ENCODE assay signal across 15 cellular contexts in genomic region chr3:63304421-63304820, GRCh38. TPM values are rescaled to one million over a fixed set of nuclear protein-coding genes. Genes with fewer than 3 reads are reported as not detected.
DNase-seq lines count a peak whose midpoint lies in the region.
"Had no signal": no experiment of that assay in that cellular context is flagged by ENCODE, and none has a peak within 500 bp of the region (broad histone marks: within the 10 kb centered on the region; RNA-seq: fewer than 3 reads in every experiment).

No MANE protein-coding gene starts in this region.

- H3K9me3 ChIP-seq in mesenchymal stem cell (ENCODE audit: control insufficient read depth, low read length) = peaks cover 6% of the 10 kb centered on the region
- H3K9me3 ChIP-seq: Caco-2 had no signal

- H2AK5ac ChIP-seq in mesenchymal stem cell (ENCODE audit: low read length, severe bottlenecking) = no peak overlapping the region

- no peak overlapping the region for H4K8ac ChIP-seq in mesenchymal stem cell (ENCODE audit: low read length)

- H3K23ac ChIP-seq in mesenchymal stem cell (ENCODE audit: low read length in 2 of 2) = no peak overlapping the region

- H2AFZ ChIP-seq in mesenchymal stem cell (ENCODE audit: low read depth, low read length) = no peak overlapping the region

- H2BK5ac ChIP-seq in mesenchymal stem cell (ENCODE audit: low read depth, low read length, poor library complexity, severe bottlenecking) = no peak overlapping the region

- no peak overlapping the region for H3K14ac ChIP-seq in mesenchymal stem cell (ENCODE audit: low read length in 2 of 2)

- H3K27me3 ChIP-seq in mesenchymal stem cell (ENCODE audit: control insufficient read depth in 1 of 2, insufficient read depth in 1 of 2, low read length in 2 of 2) = peaks cover 0 to under 1% of the 10 kb centered on the region in 2 experiments

- no peaks in the 10 kb centered on the region for H3K4me1 ChIP-seq in mesenchymal stem cell (ENCODE audit: control insufficient read depth, insufficient read depth, low read depth, low read length)
- H3K4me1 ChIP-seq: Caco-2 had no signal

- H3K9ac ChIP-seq in mesenchymal stem cell (ENCODE audit: low read length) = peak overlapping the region; percentile 8

- no peak overlapping the region for H3K18ac ChIP-seq in mesenchymal stem cell (ENCODE audit: low read depth in 1 of 2, low read length in 2 of 2)

- H3K4ac ChIP-seq in mesenchymal stem cell (ENCODE audit: low read depth in 1 of 2, low read length in 2 of 2) = no peak overlapping the region

- no peak overlapping the region for H4K91ac ChIP-seq in mesenchymal stem cell (ENCODE audit: low read length)

- no peak overlapping the region for H2BK120ac ChIP-seq in mesenchymal stem cell (ENCODE audit: low read depth, low read length)

- no peak overlapping the region for H3K4me2 ChIP-seq in mesenchymal stem cell (ENCODE audit: low read length, poor library complexity, severe bottlenecking)

- no peak overlapping the region for H2BK15ac ChIP-seq in mesenchymal stem cell (ENCODE audit: low read depth, poor library complexity, severe bottlenecking)

- no peak overlapping the region for H3K4me3 ChIP-seq in mesenchymal stem cell (ENCODE audit: insufficient read depth in 1 of 2, low read depth in 1 of 2, low read length in 2 of 2)

- no peak overlapping the region for H2BK12ac ChIP-seq in mesenchymal stem cell (ENCODE audit: low read length in 2 of 2)

- no peaks in the 10 kb centered on the region for H3K79me1 ChIP-seq in mesenchymal stem cell (replicated peaks; ENCODE audit: low read length, poor library complexity, severe bottlenecking)

- no peak overlapping the region for H3K27ac ChIP-seq in mesenchymal stem cell (ENCODE audit: low read length, poor library complexity, severe bottlenecking)
- H3K27ac ChIP-seq: 22Rv1 had no signal

- peak; percentile 19 for DNase-seq in NCI-H2227 (lab: John Stamatoyannopoulos, UW; ENCODE audit: unreplicated experiment)
- DNase-seq in NCI-H2227 treated with DMSO at 0.1 percent for 48 hours (lab: John Stamatoyannopoulos, UW) = no peak
- no peak for DNase-seq in mesenchymal stem cell
- peak; percentile 13 for DNase-seq in stromal cell of bone marrow (ENCODE audit: low read depth)
- no peak for DNase-seq in NCI-H1092 treated with DMSO at 0.1 percent for 48 hours (lab: John Stamatoyannopoulos, UW)
- no peak for DNase-seq in midbrain (lab: John Stamatoyannopoulos, UW)
- no peak for DNase-seq in NCI-H1930 (lab: John Stamatoyannopoulos, UW)
- DNase-seq: Caco-2; CD8-positive, alpha-beta T cell; DND-41; GDM1; H7 had no signal

- H3K36me3 ChIP-seq in mesenchymal stem cell (ENCODE audit: control insufficient read depth in 1 of 2, insufficient read depth in 2 of 2, low read depth in 1 of 2, low read length in 2 of 2) = no peaks in the 10 kb centered on the region

RNA-seq across cellular contexts. Expression of gene SYNPR, which starts 26.3 kb away (rescaled TPM):
- polyA plus RNA-seq in mesenchymal stem cell (2013, experiment 1 of 2) = not detected
- polyA plus RNA-seq in mesenchymal stem cell (2013, experiment 2 of 2) = not detected
- polyA plus RNA-seq: BJ, CD14-positive monocyte had no signal

Comparison
In these comparisons a context has a peak if more than half of its experiments do, and no peak if none do; other contexts are left out.
1. DNase-seq: peak in NCI-H2227 (single experiment) and stromal cell of bone marrow (single experiment); none in NCI-H2227 treated with DMSO at 0.1 percent for 48 hours (single experiment), mesenchymal stem cell (single experiment), NCI-H1092 treated with DMSO at 0.1 percent for 48 hours (single experiment), midbrain (single experiment) and NCI-H1930 (0 of 2).